ENCODE assay signal across 15 cellular contexts in genomic region chr15:92600902-92601301, GRCh38. TPM values are rescaled to one million over a fixed set of nuclear protein-coding genes. Genes with fewer than 3 reads are reported as not detected.
A peak's percentile ranks its signal among the peaks of the same experiment; 100 is the strongest.
DNase-seq lines count a peak whose midpoint lies in the region; ATAC-seq and TF ChIP-seq lines count a peak whose summit lies in the region.
"Had no signal": no experiment of that assay in that cellular context is flagged by ENCODE, and none has a peak within 500 bp of the region (broad histone marks: within the 10 kb centered on the region; RNA-seq: fewer than 3 reads in every experiment).

No MANE protein-coding gene starts in this region.

- CTCF ChIA-PET in activated CD4-positive, alpha-beta memory T cell treated with anti-CD3 and anti-CD28 coated beads, Interleukin-2, amount 10 ng/mL, durations not matched to agents 7 days and 5 days (lab: Charles Lee) = no interaction called here

- POLR2A ChIA-PET in activated CD4-positive, alpha-beta memory T cell treated with anti-CD3 and anti-CD28 coated beads, Interleukin-2, amount 10 ng/mL, durations not matched to agents 7 days and 5 days (lab: Charles Lee) = no interaction called here

- no peak for TF ChIP-seq CTCF in neural crest cell (conservative IDR thresholded peaks at IDR 0.05)

- H3K4me1 Mint-ChIP-seq in neural crest cell = peaks cover 7% of the 10 kb centered on the region
- H3K4me1 Mint-ChIP-seq in activated CD4-positive, alpha-beta memory T cell treated with anti-CD3 and anti-CD28 coated beads, Interleukin-2, amount 10 ng/mL, durations not matched to agents 7 days and 5 days = peaks cover 21% of the 10 kb centered on the region

- H3K9me3 Mint-ChIP-seq in neural crest cell = peaks cover 4% of the 10 kb centered on the region
- no peaks in the 10 kb centered on the region for H3K9me3 Mint-ChIP-seq in activated CD4-positive, alpha-beta memory T cell treated with anti-CD3 and anti-CD28 coated beads, Interleukin-2, amount 10 ng/mL, durations not matched to agents 7 days and 5 days

- no peak for ATAC-seq in GM21526 (IDR thresholded peaks at IDR 0.05; ENCODE audit: low FRiP score, unreplicated experiment)
- ATAC-seq: Right ventricle myocardium inferior had no signal

- H3K27ac ChIP-seq in temporal lobe (ENCODE audit: low read depth, low read length) = peak overlapping the region; percentile 67
- H3K27ac ChIP-seq: BLaER1 treated with 17β-estradiol and CSF1 and Interleukin-3, amounts not matched to agents 10 nM and 100 nM had no signal

- H3K36me3 Mint-ChIP-seq in neural crest cell (ENCODE audit: low read depth) = peaks cover 1% of the 10 kb centered on the region
- no peaks in the 10 kb centered on the region for H3K36me3 Mint-ChIP-seq in activated CD4-positive, alpha-beta memory T cell treated with anti-CD3 and anti-CD28 coated beads, Interleukin-2, amount 10 ng/mL, durations not matched to agents 7 days and 5 days (ENCODE audit: low read depth)

- DNase-seq in NCI-H748 (lab: John Stamatoyannopoulos, UW; ENCODE audit: unreplicated experiment) = peak; percentile 21
- no peak for DNase-seq in NCI-H748 treated with DMSO at 0.1 percent for 48 hours (lab: John Stamatoyannopoulos, UW)
- DNase-seq in epidermal melanocyte (ENCODE audit: insufficient read length, low spot score) = peak; percentile 27
- DNase-seq in neural crest cell (ENCODE audit: low read depth, low spot score) = no peak
- DNase-seq in activated CD4-positive, alpha-beta memory T cell treated with anti-CD3 and anti-CD28 coated beads, Interleukin-2, amount 10 ng/mL, durations not matched to agents 7 days and 5 days = no peak
- DNase-seq in NCI-H2227 treated with DMSO at 0.1 percent for 48 hours (lab: John Stamatoyannopoulos, UW) = no peak
- DNase-seq: 8988T, HCEC 1CT, NCI-H1436 treated with DMSO at 0.1 percent for 48 hours, NCI-H2081, NCI-H774 had no signal

- H3K4me3 Mint-ChIP-seq in neural crest cell = no peak overlapping the region
- no peak overlapping the region for H3K4me3 Mint-ChIP-seq in activated CD4-positive, alpha-beta memory T cell treated with anti-CD3 and anti-CD28 coated beads, Interleukin-2, amount 10 ng/mL, durations not matched to agents 7 days and 5 days

- peak overlapping the region; percentile 54 for H3K27ac Mint-ChIP-seq in neural crest cell (ENCODE audit: unreplicated experiment)
- no peak overlapping the region for H3K27ac Mint-ChIP-seq in activated CD4-positive, alpha-beta memory T cell treated with anti-CD3 and anti-CD28 coated beads, Interleukin-2, amount 10 ng/mL, durations not matched to agents 7 days and 5 days

- H3K27me3 Mint-ChIP-seq in neural crest cell (ENCODE audit: low read depth) = no peaks in the 10 kb centered on the region
- peaks cover 22% of the 10 kb centered on the region for H3K27me3 Mint-ChIP-seq in activated CD4-positive, alpha-beta memory T cell treated with anti-CD3 and anti-CD28 coated beads, Interleukin-2, amount 10 ng/mL, durations not matched to agents 7 days and 5 days

RNA-seq across cellular contexts. Expression of gene FAM174B, which starts 54.7 kb away (rescaled TPM):
- total RNA-seq in neural crest cell = 10.6 and 12.1 TPM in 2 replicates
- total RNA-seq in temporal lobe = 9.8 TPM
- total RNA-seq in activated CD4-positive, alpha-beta memory T cell treated with anti-CD3 and anti-CD28 coated beads, Interleukin-2, amount 10 ng/mL, durations not matched to agents 7 days and 5 days = 1 to 10 TPM; 2.8 to 3.0 TPM

Comparison
In these comparisons a context has a peak if more than half of its experiments do, and no peak if none do; other contexts are left out.
1. DNase-seq: peak in NCI-H748 (single experiment) and epidermal melanocyte (single experiment); none in NCI-H748 treated with DMSO at 0.1 percent for 48 hours (single experiment), neural crest cell (single experiment), activated CD4-positive, alpha-beta memory T cell treated with anti-CD3 and anti-CD28 coated beads, Interleukin-2, amount 10 ng/mL, durations not matched to agents 7 days and 5 days (single experiment) and NCI-H2227 treated with DMSO at 0.1 percent for 48 hours (single experiment).